Comparison of ENCODE assay signal across 8 cellular contexts in genomic region chr1:37931148-37931492, GRCh38. TPM values are rescaled to one million over a fixed set of nuclear protein-coding genes. Genes with fewer than 3 reads are reported as not detected.
DNase-seq lines count a peak whose midpoint lies in the region; ATAC-seq and TF ChIP-seq lines count a peak whose summit lies in the region.

No MANE protein-coding gene starts in this region.

- no peak overlapping the region for H2AK5ac ChIP-seq in mesenchymal stem cell (ENCODE audit: low read length, severe bottlenecking)

- no peak overlapping the region for H4K8ac ChIP-seq in mesenchymal stem cell (ENCODE audit: low read length)

- H3K36me3 ChIP-seq in MG63, result peaks cover 34% of the 10 kb centered on the region
- H3K36me3 ChIP-seq in mammary epithelial cell (ENCODE audit: insufficient read depth, low read length), result no peaks in the 10 kb centered on the region
- H3K36me3 ChIP-seq in mesenchymal stem cell (ENCODE audit: control insufficient read depth in 1 of 2, insufficient read depth in 2 of 2, low read depth in 1 of 2, low read length in 2 of 2), result peaks cover 29 to 43% of the 10 kb centered on the region in 2 experiments
- H3K36me3 ChIP-seq in upper lobe of right lung, result peaks cover 14% of the 10 kb centered on the region

- H3K4me2 ChIP-seq in mammary epithelial cell (ENCODE audit: insufficient read depth, low read depth, low read length) (peak overlapping the region; percentile 90), mesenchymal stem cell (ENCODE audit: low read length, poor library complexity, severe bottlenecking) (peak overlapping the region; percentile 87)

- no peak overlapping the region for H3K4ac ChIP-seq in mesenchymal stem cell (ENCODE audit: low read depth in 1 of 2, low read length in 2 of 2)

- BruUV-seq in mammary epithelial cell (replicated peaks; lab: Mats Ljungman, UMichigan), result no TSS peak

- DNase-seq in MG63 (no peak), mammary epithelial cell (no peak), mesenchymal stem cell (peak; percentile 16), upper lobe of right lung (no peak), NCI-H1436 (lab: John Stamatoyannopoulos, UW) (no peak), COLO668 (lab: John Stamatoyannopoulos, UW; ENCODE audit: unreplicated experiment) (no peak)

- H2BK5ac ChIP-seq in mesenchymal stem cell (ENCODE audit: low read depth, low read length, poor library complexity, severe bottlenecking), result no peak overlapping the region

- CTCF ChIA-PET in mammary epithelial cell (lab: Charles Lee; ENCODE audit: low non-redundant PET), result interaction anchor here (0.5 to 0.6 kb wide), 3 partner anchors 88 to 938 kb away, joined by 3 to 9 read pairs (median 3); no protein-coding TSS in a partner anchor

- peaks cover 22% of the 10 kb centered on the region for H3K79me2 ChIP-seq in mammary epithelial cell (ENCODE audit: insufficient read depth, low read length)

- H3K4me1 ChIP-seq in mammary epithelial cell (ENCODE audit: insufficient read depth, low read length) (peaks cover 26% of the 10 kb centered on the region), mesenchymal stem cell (ENCODE audit: control insufficient read depth, insufficient read depth, low read depth, low read length) (peaks cover 13% of the 10 kb centered on the region), upper lobe of right lung (peaks cover 13% of the 10 kb centered on the region)

- WGBS in mammary epithelial cell (ENCODE audit: low coverage, missing lambda C conversion rate), result 11% methylated on average over 11 of the region's 15 CpGs
- 8% methylated on average over 14 of the region's 15 CpGs for WGBS in mesenchymal stem cell

- H3K27ac ChIP-seq in mammary epithelial cell (ENCODE audit: insufficient read depth, low read depth, low read length), result peak overlapping the region; percentile 56
- no peak overlapping the region for H3K27ac ChIP-seq in mesenchymal stem cell (ENCODE audit: low read length, poor library complexity, severe bottlenecking)
- H3K27ac ChIP-seq in upper lobe of right lung, result peak overlapping the region; percentile 73

- H2BK120ac ChIP-seq in mesenchymal stem cell (ENCODE audit: low read depth, low read length), result no peak overlapping the region

- H4K91ac ChIP-seq in mesenchymal stem cell (ENCODE audit: low read length), result no peak overlapping the region

- H3K79me1 ChIP-seq in mesenchymal stem cell (replicated peaks; ENCODE audit: low read length, poor library complexity, severe bottlenecking), result peaks cover 32% of the 10 kb centered on the region

- peak overlapping the region; percentile 38 for H3K9ac ChIP-seq in mammary epithelial cell (ENCODE audit: insufficient read depth, low read length)
- H3K9ac ChIP-seq in mesenchymal stem cell (ENCODE audit: low read length), result peak overlapping the region; percentile 80

- no peaks in the 10 kb centered on the region for H3K27me3 ChIP-seq in MG63
- H3K27me3 ChIP-seq in mammary epithelial cell (ENCODE audit: insufficient read depth, low read length), result no peaks in the 10 kb centered on the region
- no peaks in the 10 kb centered on the region for H3K27me3 ChIP-seq in mesenchymal stem cell (ENCODE audit: control insufficient read depth in 1 of 2, insufficient read depth in 1 of 2, low read length in 2 of 2)
- H3K27me3 ChIP-seq in upper lobe of right lung, result no peaks in the 10 kb centered on the region

- H2AFZ ChIP-seq in mammary epithelial cell (ENCODE audit: low read depth, low read length) (peak overlapping the region; percentile 94), mesenchymal stem cell (ENCODE audit: low read depth, low read length) (no peak overlapping the region)

- H3K9me3 ChIP-seq in MG63 (no peaks in the 10 kb centered on the region), mammary epithelial cell (replicated peaks; ENCODE audit: insufficient read depth, low read length) (no peaks in the 10 kb centered on the region), mesenchymal stem cell (ENCODE audit: control insufficient read depth, low read length) (no peaks in the 10 kb centered on the region), upper lobe of right lung (no peaks in the 10 kb centered on the region)

- ATAC-seq in GM18873 (IDR thresholded peaks at IDR 0.05; ENCODE audit: low FRiP score, unreplicated experiment) (peak; percentile 1), upper lobe of right lung (peak; percentile 13), HG03469 (IDR thresholded peaks at IDR 0.05; ENCODE audit: unreplicated experiment) (no peak)

- H3K23ac ChIP-seq in mesenchymal stem cell (ENCODE audit: low read length in 2 of 2), result peak overlapping the region in 1 of 2 experiments; percentile 86

- no peak overlapping the region for H3K14ac ChIP-seq in mesenchymal stem cell (ENCODE audit: low read length in 2 of 2)

- no peak overlapping the region for H2BK15ac ChIP-seq in mesenchymal stem cell (ENCODE audit: low read depth, poor library complexity, severe bottlenecking)

- no peak overlapping the region for H2BK12ac ChIP-seq in mesenchymal stem cell (ENCODE audit: low read length in 2 of 2)

- in situ Hi-C loops in mammary epithelial cell (cut with MboI; ENCODE audit: low sequenced_read_pairs in 2 of 2), result no loop called here

- dilution Hi-C loops in mammary epithelial cell (cut with HindIII; ENCODE audit: low sequenced_read_pairs), result no loop called here

- no peaks in the 10 kb centered on the region for H4K20me1 ChIP-seq in mammary epithelial cell (ENCODE audit: insufficient read depth, low read length)

- intact Hi-C loops in mammary epithelial cell (cut with micrococcal nuclease), result no loop called here
- intact Hi-C loops in upper lobe of right lung (cut with DNase I), result no loop called here

- peak overlapping the region in 1 of 2 experiments; percentile 30 for H3K18ac ChIP-seq in mesenchymal stem cell (ENCODE audit: low read depth in 1 of 2, low read length in 2 of 2)

- TF ChIP-seq CTCF in mammary epithelial cell (conservative IDR thresholded peaks at IDR 0.05 in 1 of 2, IDR thresholded peaks at IDR 0.05 in 1 of 2; ENCODE audit: extremely low read depth in 1 of 2, insufficient read depth in 1 of 2, low read depth in 1 of 2, low read length in 2 of 2) (no peak), upper lobe of right lung (IDR thresholded peaks at IDR 0.05) (no peak)

- H3K4me3 ChIP-seq in MG63 (peak overlapping the region; percentile 52), mammary epithelial cell (replicated peaks in 1 of 3; ENCODE audit: insufficient read depth in 1 of 3, low read depth in 2 of 3, low read length in 3 of 3) (peak overlapping the region; percentile 77 to 96 (median 88)), mesenchymal stem cell (ENCODE audit: insufficient read depth in 1 of 2, low read depth in 1 of 2, low read length in 2 of 2) (peak overlapping the region; percentile 82 to 85), upper lobe of right lung (peak overlapping the region; percentile 93)

RNA-seq across cellular contexts. Expression of gene INPP5B, which starts 15.7 kb away (rescaled TPM):
- 12.4 and 19.2 TPM in 2 replicates for total RNA-seq in MG63 (2014; rRNA removed; shearing (Covaris generic); ENCODE audit: low replicate concordance)
- total RNA-seq in mammary epithelial cell, result 10 to 100 TPM; 11.2 to 17.5 TPM
- 4.5 TPM for polyA plus RNA-seq in mammary epithelial cell
- polyA minus RNA-seq in mammary epithelial cell, result 10.5 TPM
- polyA plus RNA-seq in mesenchymal stem cell (2013, experiment 1 of 2), result 9.4 TPM
- 9.0 TPM for polyA plus RNA-seq in mesenchymal stem cell (2013, experiment 2 of 2)
- 44.8 TPM for total RNA-seq in upper lobe of right lung

RNA-seq across cellular contexts. Expression of gene SF3A3, which starts 58.7 kb away (rescaled TPM):
- 91.1 and 159 TPM in 2 replicates for total RNA-seq in MG63 (2014; rRNA removed; shearing (Covaris generic); ENCODE audit: low replicate concordance)
- 10 to 100 TPM; 55.7 to 73.8 TPM for total RNA-seq in mammary epithelial cell
- 45.0 TPM for polyA plus RNA-seq in mammary epithelial cell
- polyA minus RNA-seq in mammary epithelial cell, result 304 TPM
- polyA plus RNA-seq in mesenchymal stem cell (2013, experiment 1 of 2), result 34.6 TPM
- 33.6 TPM for polyA plus RNA-seq in mesenchymal stem cell (2013, experiment 2 of 2)
- 48.7 TPM for total RNA-seq in upper lobe of right lung
